In genomic region chr16:21589551-21589950, GRCh38 we compare ENCODE assay signal across 21 cellular contexts.
"Had no signal": no experiment of that assay in that cellular context is flagged by ENCODE, and none has a peak within 500 bp of the region (broad histone marks: within the 10 kb centered on the region; RNA-seq: fewer than 3 reads in every experiment).

No MANE protein-coding gene starts in this region.

- ATAC-seq: activated CD4-positive, alpha-beta T cell treated with anti-CD3 and anti-CD28 coated beads for 36 hours; activated T-helper 17 cell treated with anti-CD3 and anti-CD28 coated beads, Interleukin-2, amount 50 U/mL, for 72 hours; foreskin keratinocyte; left colon; natural killer cell treated with Interleukin-12 subunit alpha and Interleukin-12 subunit beta and Interleukin-15 and Interleukin-18, amount 100 ng/mL, for 72 hours; WTC11 had no signal

- H3K27ac ChIP-seq: dorsolateral prefrontal cortex, foreskin keratinocyte, lower lobe of right lung, sigmoid colon, vagina had no signal

- H3K27me3 Mint-ChIP-seq: activated CD4-positive, alpha-beta memory T cell treated with anti-CD3 and anti-CD28 coated beads for 36 hours; activated CD4-positive, alpha-beta T cell treated with anti-CD3 and anti-CD28 coated beads for 36 hours; activated naive CD8-positive, alpha-beta T cell treated with anti-CD3 and anti-CD28 coated beads, Interleukin-2, amount 10 ng/mL, durations not matched to agents 7 days and 5 days; activated T-helper 17 cell treated with anti-CD3 and anti-CD28 coated beads, Interleukin-2, amount 50 U/mL, for 72 hours; natural killer cell treated with Interleukin-12 subunit alpha and Interleukin-12 subunit beta and Interleukin-15 and Interleukin-18, amount 100 ng/mL, for 72 hours; stimulated activated naive CD8-positive, alpha-beta T cell treated with anti-CD3 and anti-CD28 coated beads, Interleukin-15, Interleukin-2, amounts not matched to agents 100 ng/mL and 50 ng/mL, for 24 hours had no signal

- DNase-seq: activated CD4-positive, alpha-beta memory T cell treated with anti-CD3 and anti-CD28 coated beads for 36 hours; activated CD4-positive, alpha-beta T cell treated with anti-CD3 and anti-CD28 coated beads for 36 hours; activated naive CD4-positive, alpha-beta T cell treated with Interleukin-2 at 50 U/mL for 16 hours; activated naive CD8-positive, alpha-beta T cell treated with anti-CD3 and anti-CD28 coated beads, Interleukin-2, amount 10 ng/mL, durations not matched to agents 7 days and 5 days; activated T-cell treated with anti-CD3 and anti-CD28 coated beads, Interleukin-2, amount 50 U/mL, for 1 hour; caudate nucleus; dorsolateral prefrontal cortex; hypothalamus; islet precursor cell; left colon; lower lobe of right lung; posterior cingulate gyrus; sigmoid colon; stimulated activated CD4-positive, alpha-beta T cell treated with anti-CD3 and anti-CD28 coated beads, Interleukin-2, amount 100 ng/mL, for 24 hours had no signal

- H3K4me1 Mint-ChIP-seq: activated CD4-positive, alpha-beta T cell treated with anti-CD3 and anti-CD28 coated beads for 36 hours; activated T-helper 17 cell treated with anti-CD3 and anti-CD28 coated beads, Interleukin-2, amount 50 U/mL, for 72 hours; brain; WTC11 had no signal

- H3K4me3 ChIP-seq: dorsolateral prefrontal cortex, lower lobe of right lung, sigmoid colon, vagina had no signal

- H3K36me3 ChIP-seq: lower lobe of right lung, sigmoid colon, vagina had no signal

- H3K27ac Mint-ChIP-seq: activated CD4-positive, alpha-beta memory T cell treated with anti-CD3 and anti-CD28 coated beads for 36 hours; activated CD4-positive, alpha-beta T cell treated with anti-CD3 and anti-CD28 coated beads for 36 hours; activated naive CD8-positive, alpha-beta T cell treated with anti-CD3 and anti-CD28 coated beads, Interleukin-2, amount 10 ng/mL, durations not matched to agents 7 days and 5 days; activated T-helper 17 cell treated with anti-CD3 and anti-CD28 coated beads, Interleukin-2, amount 50 U/mL, for 72 hours; brain; stimulated activated naive CD8-positive, alpha-beta T cell treated with anti-CD3 and anti-CD28 coated beads, Interleukin-15, Interleukin-2, amounts not matched to agents 100 ng/mL and 50 ng/mL, for 24 hours; WTC11 had no signal

- H3K9me3 Mint-ChIP-seq: activated CD4-positive, alpha-beta memory T cell treated with anti-CD3 and anti-CD28 coated beads for 36 hours; activated naive CD8-positive, alpha-beta T cell treated with anti-CD3 and anti-CD28 coated beads, Interleukin-2, amount 10 ng/mL, durations not matched to agents 7 days and 5 days; activated T-helper 17 cell treated with anti-CD3 and anti-CD28 coated beads, Interleukin-2, amount 50 U/mL, for 72 hours; brain; natural killer cell treated with Interleukin-12 subunit alpha and Interleukin-12 subunit beta and Interleukin-15 and Interleukin-18, amount 100 ng/mL, for 72 hours; stimulated activated naive CD8-positive, alpha-beta T cell treated with anti-CD3 and anti-CD28 coated beads, Interleukin-15, Interleukin-2, amounts not matched to agents 100 ng/mL and 50 ng/mL, for 24 hours; WTC11 had no signal

- H3K27me3 ChIP-seq: dorsolateral prefrontal cortex, foreskin keratinocyte, sigmoid colon, vagina had no signal

- H3K9me3 ChIP-seq: lower lobe of right lung, sigmoid colon, vagina had no signal

- H3K4me1 ChIP-seq: foreskin keratinocyte, sigmoid colon had no signal

- H3K4me3 Mint-ChIP-seq: activated CD4-positive, alpha-beta memory T cell treated with anti-CD3 and anti-CD28 coated beads for 36 hours; activated CD4-positive, alpha-beta T cell treated with anti-CD3 and anti-CD28 coated beads for 36 hours; activated naive CD8-positive, alpha-beta T cell treated with anti-CD3 and anti-CD28 coated beads, Interleukin-2, amount 10 ng/mL, durations not matched to agents 7 days and 5 days; activated T-helper 17 cell treated with anti-CD3 and anti-CD28 coated beads, Interleukin-2, amount 50 U/mL, for 72 hours; brain; natural killer cell treated with Interleukin-12 subunit alpha and Interleukin-12 subunit beta and Interleukin-15 and Interleukin-18, amount 100 ng/mL, for 72 hours; stimulated activated naive CD8-positive, alpha-beta T cell treated with anti-CD3 and anti-CD28 coated beads, Interleukin-15, Interleukin-2, amounts not matched to agents 100 ng/mL and 50 ng/mL, for 24 hours; WTC11 had no signal

- H3K36me3 Mint-ChIP-seq: activated CD4-positive, alpha-beta memory T cell treated with anti-CD3 and anti-CD28 coated beads for 36 hours; activated naive CD8-positive, alpha-beta T cell treated with anti-CD3 and anti-CD28 coated beads, Interleukin-2, amount 10 ng/mL, durations not matched to agents 7 days and 5 days; brain; natural killer cell treated with Interleukin-12 subunit alpha and Interleukin-12 subunit beta and Interleukin-15 and Interleukin-18, amount 100 ng/mL, for 72 hours; WTC11 had no signal
